1 cellular context compared by ENCODE assay signal in the genomic region with DNA sequence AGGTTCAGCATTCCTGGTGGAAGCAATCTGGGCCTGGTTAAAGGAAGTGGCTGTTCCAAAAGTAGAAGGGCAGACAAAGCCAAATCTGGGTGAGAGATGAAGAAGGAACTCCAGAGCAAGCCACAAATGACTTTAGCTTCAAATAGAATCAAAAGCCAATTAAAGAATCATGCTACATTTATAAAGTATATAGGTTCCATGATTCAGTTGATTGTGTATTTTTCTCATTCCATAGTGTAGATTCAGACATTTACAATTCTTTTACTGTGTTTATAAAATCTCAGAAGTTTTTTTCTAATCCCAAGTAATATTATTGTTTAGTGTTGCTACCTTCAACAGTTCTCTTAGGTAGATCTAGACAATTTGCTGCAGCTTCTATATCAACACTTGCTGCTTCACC.
TF ChIP-seq lines count a peak whose summit lies in the region.

No MANE protein-coding gene starts in this region.

TF ChIP-seq in IMR-90, 13 proteins besides CTCF, POLR2A, EP300 and RAD21 (continued from another document):
- TF ChIP-seq, protein P1, sequence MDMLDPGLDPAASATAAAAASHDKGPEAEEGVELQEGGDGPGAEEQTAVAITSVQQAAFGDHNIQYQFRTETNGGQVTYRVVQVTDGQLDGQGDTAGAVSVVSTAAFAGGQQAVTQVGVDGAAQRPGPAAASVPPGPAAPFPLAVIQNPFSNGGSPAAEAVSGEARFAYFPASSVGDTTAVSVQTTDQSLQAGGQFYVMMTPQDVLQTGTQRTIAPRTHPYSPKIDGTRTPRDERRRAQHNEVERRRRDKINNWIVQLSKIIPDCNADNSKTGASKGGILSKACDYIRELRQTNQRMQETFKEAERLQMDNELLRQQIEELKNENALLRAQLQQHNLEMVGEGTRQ (IDR thresholded peaks at IDR 0.05; ENCODE audit: low read depth, low read length) = no peak
- TF ChIP-seq SMC3 (IDR thresholded peaks at IDR 0.05; ENCODE audit: low read depth, low read length) = no peak
- no peak for TF ChIP-seq CEBPB (IDR thresholded peaks at IDR 0.05; ENCODE audit: low read depth, low read length)
- no peak for TF ChIP-seq RFX5 (IDR thresholded peaks at IDR 0.05; ENCODE audit: low read depth, low read length)
- no peak for TF ChIP-seq FOS (IDR thresholded peaks at IDR 0.05; ENCODE audit: low read depth, low read length)
- no peak for TF ChIP-seq BHLHE40 (IDR thresholded peaks at IDR 0.05; ENCODE audit: low read depth, low read length)
- no peak for TF ChIP-seq RCOR1 (IDR thresholded peaks at IDR 0.05; ENCODE audit: insufficient replicate concordance, low read length)
- no peak for TF ChIP-seq MAZ (IDR thresholded peaks at IDR 0.05; ENCODE audit: borderline replicate concordance, low read depth, low read length)
- TF ChIP-seq NFE2L2 (IDR thresholded peaks at IDR 0.05; ENCODE audit: low read depth, low read length) = no peak
